Comparison of ENCODE assay signal across 2 cellular contexts in the genomic region with DNA sequence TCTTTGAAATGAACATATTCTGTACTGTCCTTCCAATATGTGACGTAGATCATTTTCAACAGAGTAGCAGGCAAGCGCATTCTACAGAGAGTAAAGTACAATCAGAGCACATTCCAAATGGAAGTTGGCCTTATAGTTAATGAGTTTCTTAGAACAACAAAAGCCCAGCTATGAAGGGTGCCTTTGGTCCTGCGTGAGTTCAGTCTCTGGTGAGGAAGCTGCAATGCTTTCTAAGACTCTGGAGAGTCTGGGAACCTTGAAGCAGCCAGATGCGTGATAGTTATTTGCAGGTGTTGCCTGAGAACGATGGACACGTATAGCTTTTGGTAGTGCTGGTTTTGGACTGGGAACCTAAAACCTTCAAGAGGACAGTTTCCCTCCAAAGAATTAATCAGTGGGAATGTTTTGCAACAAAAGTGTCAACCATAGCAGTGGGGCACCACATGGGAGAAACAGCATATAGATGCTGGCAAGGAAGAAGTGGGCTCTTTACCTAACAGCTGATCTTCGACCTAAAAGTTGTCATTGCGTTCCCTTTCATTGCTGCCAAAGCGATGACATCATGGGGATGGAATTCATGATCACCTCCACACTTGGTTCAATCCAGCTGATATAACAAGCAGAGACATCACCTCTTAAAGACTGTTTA.
TF ChIP-seq lines count a peak whose summit lies in the region.

No MANE protein-coding gene starts in this region.

TF ChIP-seq in GM23338, 12 proteins besides CTCF, POLR2A, EP300 and RAD21 (continues in another document):
- TF ChIP-seq POLR2AphosphoS5 (IDR thresholded peaks at IDR 0.05; ENCODE audit: low read depth), result no peak
- TF ChIP-seq, protein P1, sequence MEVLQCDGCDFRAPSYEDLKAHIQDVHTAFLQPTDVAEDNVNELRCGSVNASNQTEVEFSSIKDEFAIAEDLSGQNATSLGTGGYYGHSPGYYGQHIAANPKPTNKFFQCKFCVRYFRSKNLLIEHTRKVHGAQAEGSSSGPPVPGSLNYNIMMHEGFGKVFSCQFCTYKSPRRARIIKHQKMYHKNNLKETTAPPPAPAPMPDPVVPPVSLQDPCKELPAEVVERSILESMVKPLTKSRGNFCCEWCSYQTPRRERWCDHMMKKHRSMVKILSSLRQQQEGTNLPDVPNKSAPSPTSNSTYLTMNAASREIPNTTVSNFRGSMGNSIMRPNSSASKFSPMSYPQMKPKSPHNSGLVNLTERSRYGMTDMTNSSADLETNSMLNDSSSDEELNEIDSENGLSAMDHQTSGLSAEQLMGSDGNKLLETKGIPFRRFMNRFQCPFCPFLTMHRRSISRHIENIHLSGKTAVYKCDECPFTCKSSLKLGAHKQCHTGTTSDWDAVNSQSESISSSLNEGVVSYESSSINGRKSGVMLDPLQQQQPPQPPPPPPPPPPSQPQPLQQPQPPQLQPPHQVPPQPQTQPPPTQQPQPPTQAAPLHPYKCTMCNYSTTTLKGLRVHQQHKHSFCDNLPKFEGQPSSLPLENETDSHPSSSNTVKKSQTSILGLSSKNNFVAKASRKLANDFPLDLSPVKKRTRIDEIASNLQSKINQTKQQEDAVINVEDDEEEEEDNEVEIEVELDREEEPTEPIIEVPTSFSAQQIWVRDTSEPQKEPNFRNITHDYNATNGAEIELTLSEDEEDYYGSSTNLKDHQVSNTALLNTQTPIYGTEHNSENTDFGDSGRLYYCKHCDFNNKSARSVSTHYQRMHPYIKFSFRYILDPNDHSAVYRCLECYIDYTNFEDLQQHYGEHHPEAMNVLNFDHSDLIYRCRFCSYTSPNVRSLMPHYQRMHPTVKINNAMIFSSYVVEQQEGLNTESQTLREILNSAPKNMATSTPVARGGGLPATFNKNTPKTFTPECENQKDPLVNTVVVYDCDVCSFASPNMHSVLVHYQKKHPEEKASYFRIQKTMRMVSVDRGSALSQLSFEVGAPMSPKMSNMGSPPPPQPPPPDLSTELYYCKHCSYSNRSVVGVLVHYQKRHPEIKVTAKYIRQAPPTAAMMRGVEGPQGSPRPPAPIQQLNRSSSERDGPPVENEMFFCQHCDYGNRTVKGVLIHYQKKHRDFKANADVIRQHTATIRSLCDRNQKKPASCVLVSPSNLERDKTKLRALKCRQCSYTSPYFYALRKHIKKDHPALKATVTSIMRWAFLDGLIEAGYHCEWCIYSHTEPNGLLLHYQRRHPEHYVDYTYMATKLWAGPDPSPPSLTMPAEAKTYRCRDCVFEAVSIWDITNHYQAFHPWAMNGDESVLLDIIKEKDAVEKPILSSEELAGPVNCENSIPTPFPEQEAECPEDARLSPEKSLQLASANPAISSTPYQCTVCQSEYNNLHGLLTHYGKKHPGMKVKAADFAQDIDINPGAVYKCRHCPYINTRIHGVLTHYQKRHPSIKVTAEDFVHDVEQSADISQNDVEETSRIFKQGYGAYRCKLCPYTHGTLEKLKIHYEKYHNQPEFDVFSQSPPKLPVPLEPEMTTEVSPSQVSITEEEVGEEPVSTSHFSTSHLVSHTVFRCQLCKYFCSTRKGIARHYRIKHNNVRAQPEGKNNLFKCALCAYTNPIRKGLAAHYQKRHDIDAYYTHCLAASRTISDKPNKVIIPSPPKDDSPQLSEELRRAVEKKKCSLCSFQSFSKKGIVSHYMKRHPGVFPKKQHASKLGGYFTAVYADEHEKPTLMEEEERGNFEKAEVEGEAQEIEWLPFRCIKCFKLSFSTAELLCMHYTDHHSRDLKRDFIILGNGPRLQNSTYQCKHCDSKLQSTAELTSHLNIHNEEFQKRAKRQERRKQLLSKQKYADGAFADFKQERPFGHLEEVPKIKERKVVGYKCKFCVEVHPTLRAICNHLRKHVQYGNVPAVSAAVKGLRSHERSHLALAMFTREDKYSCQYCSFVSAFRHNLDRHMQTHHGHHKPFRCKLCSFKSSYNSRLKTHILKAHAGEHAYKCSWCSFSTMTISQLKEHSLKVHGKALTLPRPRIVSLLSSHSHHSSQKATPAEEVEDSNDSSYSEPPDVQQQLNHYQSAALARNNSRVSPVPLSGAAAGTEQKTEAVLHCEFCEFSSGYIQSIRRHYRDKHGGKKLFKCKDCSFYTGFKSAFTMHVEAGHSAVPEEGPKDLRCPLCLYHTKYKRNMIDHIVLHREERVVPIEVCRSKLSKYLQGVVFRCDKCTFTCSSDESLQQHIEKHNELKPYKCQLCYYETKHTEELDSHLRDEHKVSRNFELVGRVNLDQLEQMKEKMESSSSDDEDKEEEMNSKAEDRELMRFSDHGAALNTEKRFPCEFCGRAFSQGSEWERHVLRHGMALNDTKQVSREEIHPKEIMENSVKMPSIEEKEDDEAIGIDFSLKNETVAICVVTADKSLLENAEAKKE (CRISPR knock-in tag; IDR thresholded peaks at IDR 0.05), result no peak
- TF ChIP-seq, protein P2, sequence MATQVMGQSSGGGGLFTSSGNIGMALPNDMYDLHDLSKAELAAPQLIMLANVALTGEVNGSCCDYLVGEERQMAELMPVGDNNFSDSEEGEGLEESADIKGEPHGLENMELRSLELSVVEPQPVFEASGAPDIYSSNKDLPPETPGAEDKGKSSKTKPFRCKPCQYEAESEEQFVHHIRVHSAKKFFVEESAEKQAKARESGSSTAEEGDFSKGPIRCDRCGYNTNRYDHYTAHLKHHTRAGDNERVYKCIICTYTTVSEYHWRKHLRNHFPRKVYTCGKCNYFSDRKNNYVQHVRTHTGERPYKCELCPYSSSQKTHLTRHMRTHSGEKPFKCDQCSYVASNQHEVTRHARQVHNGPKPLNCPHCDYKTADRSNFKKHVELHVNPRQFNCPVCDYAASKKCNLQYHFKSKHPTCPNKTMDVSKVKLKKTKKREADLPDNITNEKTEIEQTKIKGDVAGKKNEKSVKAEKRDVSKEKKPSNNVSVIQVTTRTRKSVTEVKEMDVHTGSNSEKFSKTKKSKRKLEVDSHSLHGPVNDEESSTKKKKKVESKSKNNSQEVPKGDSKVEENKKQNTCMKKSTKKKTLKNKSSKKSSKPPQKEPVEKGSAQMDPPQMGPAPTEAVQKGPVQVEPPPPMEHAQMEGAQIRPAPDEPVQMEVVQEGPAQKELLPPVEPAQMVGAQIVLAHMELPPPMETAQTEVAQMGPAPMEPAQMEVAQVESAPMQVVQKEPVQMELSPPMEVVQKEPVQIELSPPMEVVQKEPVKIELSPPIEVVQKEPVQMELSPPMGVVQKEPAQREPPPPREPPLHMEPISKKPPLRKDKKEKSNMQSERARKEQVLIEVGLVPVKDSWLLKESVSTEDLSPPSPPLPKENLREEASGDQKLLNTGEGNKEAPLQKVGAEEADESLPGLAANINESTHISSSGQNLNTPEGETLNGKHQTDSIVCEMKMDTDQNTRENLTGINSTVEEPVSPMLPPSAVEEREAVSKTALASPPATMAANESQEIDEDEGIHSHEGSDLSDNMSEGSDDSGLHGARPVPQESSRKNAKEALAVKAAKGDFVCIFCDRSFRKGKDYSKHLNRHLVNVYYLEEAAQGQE (IDR thresholded peaks at IDR 0.05; ENCODE audit: unreplicated experiment), result no peak
- no peak for TF ChIP-seq CREB1 (CRISPR knock-in tag; IDR thresholded peaks at IDR 0.05; ENCODE audit: low read depth)
- TF ChIP-seq EZH2 (IDR thresholded peaks at IDR 0.05; ENCODE audit: low read depth, unreplicated experiment), result no peak
- TF ChIP-seq, protein P3, sequence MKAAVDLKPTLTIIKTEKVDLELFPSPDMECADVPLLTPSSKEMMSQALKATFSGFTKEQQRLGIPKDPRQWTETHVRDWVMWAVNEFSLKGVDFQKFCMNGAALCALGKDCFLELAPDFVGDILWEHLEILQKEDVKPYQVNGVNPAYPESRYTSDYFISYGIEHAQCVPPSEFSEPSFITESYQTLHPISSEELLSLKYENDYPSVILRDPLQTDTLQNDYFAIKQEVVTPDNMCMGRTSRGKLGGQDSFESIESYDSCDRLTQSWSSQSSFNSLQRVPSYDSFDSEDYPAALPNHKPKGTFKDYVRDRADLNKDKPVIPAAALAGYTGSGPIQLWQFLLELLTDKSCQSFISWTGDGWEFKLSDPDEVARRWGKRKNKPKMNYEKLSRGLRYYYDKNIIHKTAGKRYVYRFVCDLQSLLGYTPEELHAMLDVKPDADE (IDR thresholded peaks at IDR 0.05), result no peak
- TF ChIP-seq EZH2phosphoT487 (IDR thresholded peaks at IDR 0.05; ENCODE audit: unreplicated experiment), result no peak
- TF ChIP-seq ZNF114 (CRISPR knock-in tag; IDR thresholded peaks at IDR 0.05), result no peak

TF ChIP-seq in K562, 482 proteins besides CTCF, POLR2A, EP300 and RAD21:
- TF ChIP-seq SAP30 (IDR thresholded peaks at IDR 0.05; ENCODE audit: borderline replicate concordance, insufficient read depth, low read depth, low read length, poor library complexity, severe bottlenecking) (no peak), FUS (optimal IDR thresholded peaks at IDR 0.05; ENCODE audit: low read depth, low read length) (no peak), SREBF2 (CRISPR knock-in tag; IDR thresholded peaks at IDR 0.05) (no peak), XRCC4 (IDR thresholded peaks at IDR 0.05; ENCODE audit: extremely low read depth, insufficient read depth, insufficient read length) (no peak), SOX6 (IDR thresholded peaks at IDR 0.05) (no peak), ATF7 (IDR thresholded peaks at IDR 0.05) (peak; percentile 29; the same call in 1 of the 2 replicates)
- TF ChIP-seq, protein P4, sequence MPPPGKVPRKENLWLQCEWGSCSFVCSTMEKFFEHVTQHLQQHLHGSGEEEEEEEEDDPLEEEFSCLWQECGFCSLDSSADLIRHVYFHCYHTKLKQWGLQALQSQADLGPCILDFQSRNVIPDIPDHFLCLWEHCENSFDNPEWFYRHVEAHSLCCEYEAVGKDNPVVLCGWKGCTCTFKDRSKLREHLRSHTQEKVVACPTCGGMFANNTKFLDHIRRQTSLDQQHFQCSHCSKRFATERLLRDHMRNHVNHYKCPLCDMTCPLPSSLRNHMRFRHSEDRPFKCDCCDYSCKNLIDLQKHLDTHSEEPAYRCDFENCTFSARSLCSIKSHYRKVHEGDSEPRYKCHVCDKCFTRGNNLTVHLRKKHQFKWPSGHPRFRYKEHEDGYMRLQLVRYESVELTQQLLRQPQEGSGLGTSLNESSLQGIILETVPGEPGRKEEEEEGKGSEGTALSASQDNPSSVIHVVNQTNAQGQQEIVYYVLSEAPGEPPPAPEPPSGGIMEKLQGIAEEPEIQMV (tag; conservative IDR thresholded peaks at IDR 0.05; ENCODE audit: low read depth), result no peak
- TF ChIP-seq, protein P5, sequence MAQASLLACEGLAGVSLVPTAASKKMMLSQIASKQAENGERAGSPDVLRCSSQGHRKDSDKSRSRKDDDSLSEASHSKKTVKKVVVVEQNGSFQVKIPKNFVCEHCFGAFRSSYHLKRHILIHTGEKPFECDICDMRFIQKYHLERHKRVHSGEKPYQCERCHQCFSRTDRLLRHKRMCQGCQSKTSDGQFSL (CRISPR knock-in tag; IDR thresholded peaks at IDR 0.05), result no peak
- TF ChIP-seq, protein P5 (tag; IDR thresholded peaks at IDR 0.05), result no peak
- TF ChIP-seq, protein P6, sequence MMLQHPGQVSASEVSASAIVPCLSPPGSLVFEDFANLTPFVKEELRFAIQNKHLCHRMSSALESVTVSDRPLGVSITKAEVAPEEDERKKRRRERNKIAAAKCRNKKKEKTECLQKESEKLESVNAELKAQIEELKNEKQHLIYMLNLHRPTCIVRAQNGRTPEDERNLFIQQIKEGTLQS (IDR thresholded peaks at IDR 0.05), result peak; percentile 63
- TF ChIP-seq, protein P6 (CRISPR knock-in tag; conservative IDR thresholded peaks at IDR 0.05), result no peak
